ENCODE assay signal across 20 cellular contexts in the genomic region with DNA sequence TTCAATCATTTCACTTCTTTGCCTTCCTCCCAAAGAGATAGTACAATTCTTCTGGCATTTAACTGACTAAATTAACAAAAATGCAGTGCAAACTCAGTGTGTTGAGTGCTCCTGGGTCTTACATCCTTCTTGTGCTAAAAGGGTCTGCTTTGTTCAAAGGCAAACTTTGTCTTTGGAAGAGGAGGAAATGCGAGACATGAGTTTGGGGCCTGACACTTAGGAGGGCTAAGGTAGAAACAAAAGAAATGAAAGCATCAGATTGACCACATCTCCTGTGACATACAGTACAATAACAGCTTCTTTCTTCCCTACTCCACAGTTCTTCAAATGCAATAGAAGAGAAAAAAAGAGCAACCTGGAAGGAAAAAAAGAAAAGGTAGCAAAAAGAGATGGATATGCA.
"Had no signal": no experiment of that assay in that cellular context is flagged by ENCODE, and none has a peak within 500 bp of the region (broad histone marks: within the 10 kb centered on the region; RNA-seq: fewer than 3 reads in every experiment).

No MANE protein-coding gene starts in this region.

- H3K4me1 ChIP-seq: colonic mucosa, psoas muscle, sigmoid colon had no signal

- H3K4me1 Mint-ChIP-seq: memory B cell; natural killer cell; stimulated activated memory B cell treated with anti-CD40 and anti-IgM and Interleukin-4, amounts not matched to agents 10 μg/mL and 1 μg/mL and 100 μg/mL, for 72 hours had no signal

- H3K27ac Mint-ChIP-seq: dendritic cell treated with granulocyte-macrophage colony-stimulating factor and Interleukin-4, amounts not matched to agents 40 ng/mL and 50 ng/mL, for 4 days; memory B cell; natural killer cell; stimulated activated memory B cell treated with anti-CD40 and anti-IgM and Interleukin-4, amounts not matched to agents 10 μg/mL and 1 μg/mL and 100 μg/mL, for 72 hours; stimulated activated naive CD8-positive, alpha-beta T cell treated with anti-CD3 and anti-CD28 coated beads, Interleukin-15, Interleukin-2, amounts not matched to agents 100 ng/mL and 50 ng/mL, for 24 hours had no signal

- H3K9me3 Mint-ChIP-seq: memory B cell had no signal

- DNase-seq: colonic mucosa; effector CD8-positive, alpha-beta T cell; hypothalamus; kidney; natural killer cell; occipital lobe; ovary; posterior cingulate gyrus; psoas muscle; right cardiac atrium; sigmoid colon; stimulated activated CD4-positive, alpha-beta T cell treated with anti-CD3 and anti-CD28 coated beads, Interleukin-2, amount 100 ng/mL, for 24 hours; stimulated activated CD4-positive, alpha-beta T cell treated with anti-CD3 and anti-CD28 coated beads, Interleukin-4, amount 100 ng/mL, for 4 hours; trophoblast cell had no signal

- ATAC-seq: left lobe of liver; natural killer cell; psoas muscle; right cardiac atrium; stimulated activated memory B cell treated with anti-CD40 and anti-IgM and Interleukin-4, amounts not matched to agents 10 μg/mL and 1 μg/mL and 100 μg/mL, for 72 hours had no signal

- H3K36me3 ChIP-seq: colonic mucosa, ovary, sigmoid colon had no signal

- H3K27ac ChIP-seq: colonic mucosa, ovary, psoas muscle, sigmoid colon had no signal

- H3K4me3 Mint-ChIP-seq: dendritic cell treated with granulocyte-macrophage colony-stimulating factor and Interleukin-4, amounts not matched to agents 40 ng/mL and 50 ng/mL, for 4 days; memory B cell; natural killer cell; stimulated activated memory B cell treated with anti-CD40 and anti-IgM and Interleukin-4, amounts not matched to agents 10 μg/mL and 1 μg/mL and 100 μg/mL, for 72 hours; stimulated activated naive CD8-positive, alpha-beta T cell treated with anti-CD3 and anti-CD28 coated beads, Interleukin-15, Interleukin-2, amounts not matched to agents 100 ng/mL and 50 ng/mL, for 24 hours had no signal

- H3K36me3 Mint-ChIP-seq: memory B cell; natural killer cell; stimulated activated memory B cell treated with anti-CD40 and anti-IgM and Interleukin-4, amounts not matched to agents 10 μg/mL and 1 μg/mL and 100 μg/mL, for 72 hours had no signal

- H3K9me3 ChIP-seq: colonic mucosa, ovary, psoas muscle, sigmoid colon had no signal

- H3K4me3 ChIP-seq: colonic mucosa, lung, ovary, psoas muscle, sigmoid colon had no signal

- H3K27me3 Mint-ChIP-seq: dendritic cell treated with granulocyte-macrophage colony-stimulating factor and Interleukin-4, amounts not matched to agents 40 ng/mL and 50 ng/mL, for 4 days; memory B cell; stimulated activated memory B cell treated with anti-CD40 and anti-IgM and Interleukin-4, amounts not matched to agents 10 μg/mL and 1 μg/mL and 100 μg/mL, for 72 hours; stimulated activated naive CD8-positive, alpha-beta T cell treated with anti-CD3 and anti-CD28 coated beads, Interleukin-15, Interleukin-2, amounts not matched to agents 100 ng/mL and 50 ng/mL, for 24 hours had no signal

- H3K27me3 ChIP-seq: colonic mucosa, ovary, sigmoid colon had no signal
